Comparison of ENCODE assay signal across 21 cellular contexts in the genomic region with DNA sequence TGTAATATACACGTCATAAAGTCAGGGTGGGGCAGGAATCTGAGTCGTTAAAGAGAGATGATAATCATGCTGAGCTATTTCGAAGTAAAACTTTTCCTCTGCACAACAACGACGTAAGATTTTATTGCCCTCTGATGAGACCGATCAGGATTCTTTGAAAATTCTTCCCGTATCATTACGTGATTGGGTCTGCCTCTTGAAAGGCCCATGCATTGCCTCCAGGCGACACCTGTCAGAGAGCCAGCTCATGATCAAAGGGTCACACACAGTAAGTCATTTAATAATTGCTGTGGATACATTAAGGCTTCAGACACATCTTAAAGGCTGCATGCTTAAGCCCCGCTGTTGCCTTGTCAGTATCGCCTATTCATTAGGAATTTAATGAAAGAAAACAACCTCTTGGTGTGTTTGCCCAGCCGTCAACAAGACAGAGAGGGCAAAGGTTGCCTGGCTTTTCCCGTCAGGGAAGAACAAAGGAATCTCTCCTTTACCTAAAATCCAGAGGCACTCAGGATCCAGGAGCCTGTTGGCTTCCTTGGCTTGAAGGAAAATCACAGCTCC.
DNase-seq lines count a peak whose midpoint lies in the region; ATAC-seq and TF ChIP-seq lines count a peak whose summit lies in the region.
"Had no signal": no experiment of that assay in that cellular context is flagged by ENCODE, and none has a peak within 500 bp of the region (broad histone marks: within the 10 kb centered on the region; RNA-seq: fewer than 3 reads in every experiment).

No MANE protein-coding gene starts in this region.

- DNase-seq in activated effector memory CD4-positive, alpha-beta T cell treated with anti-CD3 and anti-CD28 coated beads, Interleukin-2, amount 50 U/mL, for 16 hours = peak; percentile 34
- DNase-seq in activated effector memory CD4-positive, alpha-beta T cell treated with Interleukin-2 at 50 U/mL for 16 hours = no peak
- DNase-seq in OCI-LY7 (ENCODE audit: low spot score) (no peak), left lobe of liver (ENCODE audit: low spot score) (peak; percentile 22), transverse colon (peak; percentile 45), NCI-H128 (lab: John Stamatoyannopoulos, UW; ENCODE audit: unreplicated experiment) (no peak), DMS 273 treated with DMSO at 0.1 percent for 48 hours (lab: John Stamatoyannopoulos, UW) (no peak)
- no peak for DNase-seq in stimulated activated effector memory CD8-positive, alpha-beta T cell treated with anti-CD3 and anti-CD28 coated beads, Interleukin-12 subunit alpha, Interleukin-12 subunit beta, amount 100 ng/mL, for 72 hours (ENCODE audit: low spot score in 2 of 2)
- DNase-seq: activated T-cell treated with anti-CD3 and anti-CD28 coated beads, Interleukin-2, amount 50 U/mL, for 4 hours; CD4-positive, alpha-beta memory T cell; DND-41; left ventricle myocardium superior; MM.1S; NCI-H2029 treated with DMSO at 0.1 percent for 48 hours; NCI-H510A treated with DMSO at 0.1 percent for 48 hours; SK-N-SH; stimulated activated naive CD4-positive, alpha-beta T cell; upper lobe of left lung had no signal

- no peaks in the 10 kb centered on the region for H3K9me2 ChIP-seq in OCI-LY7 (ENCODE audit: insufficient read depth, low read length)
- H3K9me2 ChIP-seq: SK-N-SH had no signal

- H3K36me3 ChIP-seq in OCI-LY7 (ENCODE audit: insufficient read depth, low read length) (peaks cover 76% of the 10 kb centered on the region), transverse colon (no peaks in the 10 kb centered on the region)
- H3K36me3 ChIP-seq: prostate gland had no signal

- no peak overlapping the region for H3K4me3 ChIP-seq in OCI-LY7 (ENCODE audit: low read depth, low read length, poor library complexity, severe bottlenecking)
- H3K4me3 ChIP-seq in transverse colon = no peak overlapping the region
- H3K4me3 ChIP-seq: prostate gland, upper lobe of left lung had no signal

- H3K4me1 ChIP-seq in OCI-LY7 (ENCODE audit: insufficient read depth, low read length, poor library complexity, severe bottlenecking) = no peaks in the 10 kb centered on the region
- H3K4me1 ChIP-seq in transverse colon = peaks cover 16 to 41% (median 25%) of the 10 kb centered on the region in 4 donors
- H3K4me1 ChIP-seq: prostate gland had no signal

- in situ Hi-C loops in transverse colon (cut with MboI; ENCODE audit: low pct_ligation_motif_present in 1 of 4, low pct_unique_long_range_greater_than_20kb in 1 of 4, low sequenced_read_pairs in 3 of 4) = no loop called here

- no peak overlapping the region for H2AFZ ChIP-seq in OCI-LY7 (ENCODE audit: low read length)

- POLR2A ChIA-PET in OCI-LY7 (lab: Charles Lee) = no interaction called here

- TF ChIP-seq EP300 in transverse colon (IDR thresholded peaks at IDR 0.05; ENCODE audit: low read depth) = no peak

- 47 to 60% methylated on average over 1 to 13 of the region's 13 CpGs for WGBS in transverse colon (ENCODE audit: low coverage in 1 of 2), 2 donors

- BruUV-seq in OCI-LY7 (replicated peaks; lab: Mats Ljungman, UMichigan) = TSS peak; percentile 30

- ATAC-seq in left lobe of liver = peak; percentile 39
- ATAC-seq in stimulated activated effector memory CD8-positive, alpha-beta T cell treated with anti-CD3 and anti-CD28 coated beads, Interleukin-12 subunit alpha, Interleukin-12 subunit beta, amount 100 ng/mL, for 72 hours = no peak
- ATAC-seq: activated T-cell treated with anti-CD3 and anti-CD28 coated beads, Interleukin-2, amount 50 U/mL, for 4 hours; left ventricle myocardium superior had no signal

- H3K9me3 ChIP-seq in OCI-LY7 (ENCODE audit: low read length) (no peaks in the 10 kb centered on the region), transverse colon (no peaks in the 10 kb centered on the region)
- H3K9me3 ChIP-seq: prostate gland, SK-N-SH, upper lobe of left lung had no signal

- intact Hi-C loops in OCI-LY7 (cut with micrococcal nuclease; ENCODE audit: unreplicated experiment) = no loop called here
- intact Hi-C loops in transverse colon (cut with DNase I; ENCODE audit: low total_unique reads) = no loop called here

- no peaks in the 10 kb centered on the region for H4K20me1 ChIP-seq in OCI-LY7 (ENCODE audit: insufficient read depth, low read length)

- TF ChIP-seq POLR2A in transverse colon (IDR thresholded peaks at IDR 0.05) = no peak

- peaks cover 5% of the 10 kb centered on the region; the same call in 1 of the 2 replicates for H3K79me2 ChIP-seq in OCI-LY7 (ENCODE audit: insufficient read depth, low read depth, low read length)

- TF ChIP-seq CTCF in OCI-LY7 (conservative IDR thresholded peaks at IDR 0.05; ENCODE audit: low read length) (no peak), transverse colon (IDR thresholded peaks at IDR 0.05) (no peak)

- H3K36me3 Mint-ChIP-seq in stimulated activated effector memory CD8-positive, alpha-beta T cell treated with anti-CD3 and anti-CD28 coated beads, Interleukin-12 subunit alpha, Interleukin-12 subunit beta, amount 100 ng/mL, for 72 hours = peaks cover 12% of the 10 kb centered on the region
- H3K36me3 Mint-ChIP-seq: activated naive CD8-positive, alpha-beta T cell treated with anti-CD3 and anti-CD28 coated beads, Interleukin-2, amount 10 ng/mL, durations not matched to agents 7 days and 5 days had no signal

- H3K9me3 Mint-ChIP-seq in stimulated activated effector memory CD8-positive, alpha-beta T cell treated with anti-CD3 and anti-CD28 coated beads, Interleukin-12 subunit alpha, Interleukin-12 subunit beta, amount 100 ng/mL, for 72 hours = no peaks in the 10 kb centered on the region
- H3K9me3 Mint-ChIP-seq: activated naive CD8-positive, alpha-beta T cell treated with anti-CD3 and anti-CD28 coated beads, Interleukin-2, amount 10 ng/mL, durations not matched to agents 7 days and 5 days; activated T-cell treated with anti-CD3 and anti-CD28 coated beads, Interleukin-2, amount 50 U/mL, for 4 hours; CD4-positive, alpha-beta memory T cell; central memory CD8-positive, alpha-beta T cell had no signal

- CTCF ChIA-PET in OCI-LY7 (lab: Charles Lee; ENCODE audit: unreplicated experiment) = no interaction called here

- H3K27ac Mint-ChIP-seq in stimulated activated effector memory CD8-positive, alpha-beta T cell treated with anti-CD3 and anti-CD28 coated beads, Interleukin-12 subunit alpha, Interleukin-12 subunit beta, amount 100 ng/mL, for 72 hours = no peak overlapping the region
- H3K27ac Mint-ChIP-seq: activated naive CD8-positive, alpha-beta T cell treated with anti-CD3 and anti-CD28 coated beads, Interleukin-2, amount 10 ng/mL, durations not matched to agents 7 days and 5 days; CD4-positive, alpha-beta memory T cell had no signal

- H3K4me2 ChIP-seq in OCI-LY7 (ENCODE audit: low read length) = no peak overlapping the region
- H3K4me2 ChIP-seq: SK-N-SH had no signal

- H3K27ac ChIP-seq in OCI-LY7 (ENCODE audit: low read depth, low read length, poor library complexity, severe bottlenecking) = no peak overlapping the region
- H3K27ac ChIP-seq in transverse colon = peak overlapping the region; percentile 40 to 70 (median 64)
- H3K27ac ChIP-seq: prostate gland, upper lobe of left lung had no signal

- H3K4me1 Mint-ChIP-seq in stimulated activated effector memory CD8-positive, alpha-beta T cell treated with anti-CD3 and anti-CD28 coated beads, Interleukin-12 subunit alpha, Interleukin-12 subunit beta, amount 100 ng/mL, for 72 hours = no peaks in the 10 kb centered on the region
- H3K4me1 Mint-ChIP-seq: activated naive CD8-positive, alpha-beta T cell treated with anti-CD3 and anti-CD28 coated beads, Interleukin-2, amount 10 ng/mL, durations not matched to agents 7 days and 5 days; central memory CD8-positive, alpha-beta T cell had no signal

- no peak overlapping the region for H3K4me3 Mint-ChIP-seq in stimulated activated effector memory CD8-positive, alpha-beta T cell treated with anti-CD3 and anti-CD28 coated beads, Interleukin-12 subunit alpha, Interleukin-12 subunit beta, amount 100 ng/mL, for 72 hours
- H3K4me3 Mint-ChIP-seq: activated naive CD8-positive, alpha-beta T cell treated with anti-CD3 and anti-CD28 coated beads, Interleukin-2, amount 10 ng/mL, durations not matched to agents 7 days and 5 days; activated T-cell treated with anti-CD3 and anti-CD28 coated beads, Interleukin-2, amount 50 U/mL, for 4 hours; CD4-positive, alpha-beta memory T cell; central memory CD8-positive, alpha-beta T cell had no signal

- H3K27me3 ChIP-seq in transverse colon = no peaks in the 10 kb centered on the region
- H3K27me3 ChIP-seq: upper lobe of left lung had no signal

Comparison
In these comparisons a context has a peak if more than half of its experiments do, and no peak if none do; other contexts are left out.
1. DNase-seq: peak in activated effector memory CD4-positive, alpha-beta T cell treated with anti-CD3 and anti-CD28 coated beads, Interleukin-2, amount 50 U/mL, for 16 hours (single experiment), left lobe of liver (single experiment) and transverse colon (single experiment); none in activated effector memory CD4-positive, alpha-beta T cell treated with Interleukin-2 at 50 U/mL for 16 hours (single experiment), OCI-LY7 (single experiment), NCI-H128 (single experiment), stimulated activated effector memory CD8-positive, alpha-beta T cell treated with anti-CD3 and anti-CD28 coated beads, Interleukin-12 subunit alpha, Interleukin-12 subunit beta, amount 100 ng/mL, for 72 hours (0 of 2) and DMS 273 treated with DMSO at 0.1 percent for 48 hours (single experiment).